ENCODE assay signal across 2 cellular contexts in genomic region chr17:49041527-49041926, GRCh38.
A peak's percentile ranks its signal among the peaks of the same experiment; 100 is the strongest.
TF ChIP-seq lines count a peak whose summit lies in the region.

No MANE protein-coding gene starts in this region.

TF ChIP-seq in HepG2, 621 proteins besides CTCF, POLR2A, EP300 and RAD21:
- TF ChIP-seq E2F1 (CRISPR knock-in tag; IDR thresholded peaks at IDR 0.05): no peak
- TF ChIP-seq RBM22 (optimal IDR thresholded peaks at IDR 0.05; ENCODE audit: low read length): peak; percentile 91
TF ChIP-seq in HepG2: peak in this region for 1.

TF ChIP-seq in GM23338, 12 proteins besides CTCF, POLR2A, EP300 and RAD21:
- TF ChIP-seq STAT1 (IDR thresholded peaks at IDR 0.05; ENCODE audit: unreplicated experiment) (no peak), POLR2AphosphoS5 (IDR thresholded peaks at IDR 0.05; ENCODE audit: low read depth) (no peak), ZNF114 (CRISPR knock-in tag; IDR thresholded peaks at IDR 0.05) (no peak), JUNB (IDR thresholded peaks at IDR 0.05; ENCODE audit: unreplicated experiment) (no peak), REST (IDR thresholded peaks at IDR 0.05; ENCODE audit: unreplicated experiment) (no peak)
